ENCODE assay signal across 12 cellular contexts in the genomic region with DNA sequence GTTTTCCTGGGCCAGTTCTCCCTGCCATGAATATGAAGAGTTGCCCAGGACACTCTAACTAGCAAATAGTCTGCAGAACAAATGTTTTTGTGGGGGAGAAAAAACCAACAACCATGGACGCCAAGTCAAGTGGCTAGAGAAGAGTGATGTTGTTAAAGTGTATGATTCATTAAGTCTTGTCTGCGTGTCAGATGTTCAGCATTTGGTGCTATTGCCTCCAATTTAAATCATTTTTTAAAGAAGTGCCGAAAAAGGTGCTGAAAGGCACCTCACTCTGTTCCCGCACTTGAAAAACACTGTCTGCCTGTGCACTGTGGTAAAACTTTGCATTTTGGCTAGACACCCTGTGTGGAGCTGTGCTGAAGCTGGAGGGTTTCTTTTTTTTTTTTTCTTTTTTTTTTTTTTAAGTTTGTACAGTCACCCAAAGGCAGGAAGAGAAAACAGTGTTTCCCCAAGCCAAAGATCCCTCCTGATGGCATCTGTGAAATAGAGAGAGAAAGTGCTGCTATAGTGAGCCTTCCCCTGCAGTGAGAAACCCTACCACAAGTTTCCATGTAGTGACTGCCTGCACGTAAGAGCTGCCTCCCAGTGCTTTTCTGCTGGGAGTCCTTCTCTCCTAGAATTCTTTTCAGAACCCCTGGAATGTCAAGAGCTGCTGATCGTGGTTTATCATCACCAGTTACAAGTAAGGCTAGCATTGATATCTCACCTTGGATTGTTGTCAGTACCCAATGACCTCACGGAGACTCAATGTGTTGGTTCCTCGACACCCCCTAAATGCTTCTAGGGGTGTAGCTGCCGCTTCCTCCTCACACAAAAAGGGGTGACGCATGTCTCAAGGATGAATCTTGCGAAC.
DNase-seq lines count a peak whose midpoint lies in the region; ATAC-seq, FAIRE-seq and TF ChIP-seq lines count a peak whose summit lies in the region.
"Had no signal": no experiment of that assay in that cellular context is flagged by ENCODE, and none has a peak within 500 bp of the region (broad histone marks: within the 10 kb centered on the region; RNA-seq: fewer than 3 reads in every experiment).

No MANE protein-coding gene starts in this region.

- FAIRE-seq in RCC 7860 (lab: Jason Lieb, UNC), result no peak

- no peak overlapping the region for H3K4me3 Mint-ChIP-seq in T-helper 17 cell
- H3K4me3 Mint-ChIP-seq: activated T-cell treated with anti-CD3 and anti-CD28 coated beads, Interleukin-2, amount 50 U/mL, for 4 hours; CD4-positive, alpha-beta T cell had no signal

- H3K27me3 Mint-ChIP-seq in T-helper 17 cell, result peaks cover 13% of the 10 kb centered on the region
- H3K27me3 Mint-ChIP-seq: CD4-positive, alpha-beta T cell had no signal

- H3K27ac Mint-ChIP-seq in T-helper 17 cell, result no peak overlapping the region
- H3K27ac Mint-ChIP-seq: CD4-positive, alpha-beta T cell had no signal

- H3K4me1 Mint-ChIP-seq in T-helper 17 cell, result no peaks in the 10 kb centered on the region

- no peak overlapping the region; the same call in 1 of the 2 replicates for H3K4me3 ChIP-seq in GM12864 (ENCODE audit: low read depth, low read length)
- H3K4me3 ChIP-seq: sigmoid colon had no signal

- H3K36me3 Mint-ChIP-seq in T-helper 17 cell (ENCODE audit: low read depth), result no peaks in the 10 kb centered on the region

- ATAC-seq in GM19372 (IDR thresholded peaks at IDR 0.05; ENCODE audit: low read depth, unreplicated experiment) (peak; percentile 55), HG02970 (IDR thresholded peaks at IDR 0.05; ENCODE audit: low FRiP score, unreplicated experiment) (peak; percentile 23), T-helper 17 cell (no peak), left colon (no peak)
- ATAC-seq: activated T-cell treated with anti-CD3 and anti-CD28 coated beads, Interleukin-2, amount 50 U/mL, for 4 hours had no signal

- DNase-seq in GM12864 (ENCODE audit: low read depth) (peak; percentile 27), RCC 7860 (ENCODE audit: low spot score) (peak; percentile 20), T-helper 17 cell (no peak), left colon (no peak), NCI-H69 (lab: John Stamatoyannopoulos, UW) (no peak), COLO829 (ENCODE audit: low spot score) (no peak)
- DNase-seq: activated T-cell treated with anti-CD3 and anti-CD28 coated beads, Interleukin-2, amount 50 U/mL, for 4 hours; CD4-positive, alpha-beta T cell; sigmoid colon; T-helper 2 cell had no signal

- no peak for TF ChIP-seq CTCF in GM12864 (IDR thresholded peaks at IDR 0.05; ENCODE audit: low read depth, low read length, missing control alignments)

- H3K9me3 ChIP-seq in T-helper 17 cell (ENCODE audit: control insufficient read depth, low read length, poor library complexity, severe bottlenecking), result no peaks in the 10 kb centered on the region
- H3K9me3 ChIP-seq: sigmoid colon had no signal

- intact Hi-C loops in left colon (cut with DNase I, micrococcal nuclease), result no loop called here

Comparison
In these comparisons a context has a peak if more than half of its experiments do, and no peak if none do; other contexts are left out.
1. DNase-seq: peak in GM12864 (single experiment) and RCC 7860 (single experiment); none in T-helper 17 cell (0 of 3), left colon (0 of 2), NCI-H69 (single experiment) and COLO829 (single experiment).
2. ATAC-seq: peak in GM19372 (single experiment) and HG02970 (single experiment); none in T-helper 17 cell (single experiment) and left colon (single experiment).